In genomic region chrX:134806707-134807038, GRCh38 we compare ENCODE assay signal across 8 cellular contexts. TPM values are rescaled to one million over a fixed set of nuclear protein-coding genes. Genes with fewer than 3 reads are reported as not detected.
A peak's percentile ranks its signal among the peaks of the same experiment; 100 is the strongest.
DNase-seq lines count a peak whose midpoint lies in the region; TF ChIP-seq lines count a peak whose summit lies in the region.

No MANE protein-coding gene starts in this region.

- no peak for TF ChIP-seq POLR2A in vagina (IDR thresholded peaks at IDR 0.05)

- TF ChIP-seq CTCF in cardiac muscle cell (IDR thresholded peaks at IDR 0.05; ENCODE audit: low read depth, low read length) (no peak), brain (conservative IDR thresholded peaks at IDR 0.05) (no peak), vagina (IDR thresholded peaks at IDR 0.05) (no peak)

- H3K27ac ChIP-seq in cardiac muscle cell (no peak overlapping the region), mesodermal cell (ENCODE audit: low read depth, low read length, severe bottlenecking) (peak overlapping the region; percentile 67), vagina (peak overlapping the region; percentile 81)

- DNase-seq in cardiac muscle cell (ENCODE audit: low read depth in 1 of 2, low spot score in 1 of 2) = no peak
- DNase-seq in cardiac septum (ENCODE audit: low spot score) = no peak
- no peak for DNase-seq in vagina (ENCODE audit: extremely low spot score in 2 of 2)
- DNase-seq in HuH-7 (ENCODE audit: low spot score) = no peak
- DNase-seq in medulla oblongata (ENCODE audit: extremely low spot score) = no peak
- no peak for DNase-seq in NCI-H1092 (lab: John Stamatoyannopoulos, UW)

- H3K9me3 ChIP-seq in cardiac muscle cell (ENCODE audit: low read depth) (no peaks in the 10 kb centered on the region), mesodermal cell (ENCODE audit: control insufficient read depth, low read length) (no peaks in the 10 kb centered on the region), vagina (no peaks in the 10 kb centered on the region)

- H3K27me3 Mint-ChIP-seq in brain = peaks cover 4% of the 10 kb centered on the region

- 60% methylated on average over 1 of the region's 2 CpGs; no CpG with 5 or more reads in 1 of the 2 experiments for WGBS in mesodermal cell (ENCODE audit: insufficient coverage in 2 of 2), 2 experiments

- H3K9me3 Mint-ChIP-seq in brain = peaks cover 0 to 4% (median 0%) of the 10 kb centered on the region in 5 experiments

- H3K4me3 ChIP-seq in cardiac muscle cell = peak overlapping the region; percentile 45
- H3K4me3 ChIP-seq in mesodermal cell (ENCODE audit: extremely low read depth, insufficient read depth, low read length, poor library complexity, severe bottlenecking) = peak overlapping the region; percentile 42
- H3K4me3 ChIP-seq in vagina = peak overlapping the region; percentile 52 to 56

- H3K4me1 Mint-ChIP-seq in brain = peaks cover 23% of the 10 kb centered on the region

- no peaks in the 10 kb centered on the region for H3K36me3 ChIP-seq in cardiac muscle cell
- H3K36me3 ChIP-seq in mesodermal cell (ENCODE audit: control insufficient read depth, insufficient read depth, low read length) = no peaks in the 10 kb centered on the region
- no peaks in the 10 kb centered on the region for H3K36me3 ChIP-seq in vagina

- peaks cover 15% of the 10 kb centered on the region for H3K4me1 ChIP-seq in cardiac muscle cell (ENCODE audit: low read depth)
- peaks cover 6% of the 10 kb centered on the region for H3K4me1 ChIP-seq in mesodermal cell (ENCODE audit: control insufficient read depth, insufficient read depth, low read length, poor library complexity, severe bottlenecking)
- H3K4me1 ChIP-seq in vagina = no peaks in the 10 kb centered on the region

- H3K36me3 Mint-ChIP-seq in brain = no peaks in the 10 kb centered on the region

- intact Hi-C loops in cardiac septum (cut with DNase I) (no loop called here), vagina (cut with DNase I) (no loop called here)

- peak overlapping the region; percentile 91 to 98 (median 94) for H3K27ac Mint-ChIP-seq in brain

- peak overlapping the region; percentile 87 to 96 (median 94) for H3K4me3 Mint-ChIP-seq in brain

- H3K27me3 ChIP-seq in cardiac muscle cell (no peaks in the 10 kb centered on the region), vagina (no peaks in the 10 kb centered on the region)

RNA-seq across cellular contexts. Expression of gene PABIR2, which starts 9.7 kb away (rescaled TPM):
- 6.9 and 14.9 TPM in 2 replicates for total RNA-seq in cardiac muscle cell
- 10.0 and 18.5 TPM in 2 replicates for polyA plus RNA-seq in cardiac muscle cell
- 18.0 TPM for total RNA-seq in cardiac septum
- 33.1 TPM for polyA plus RNA-seq in brain (ENCODE audit: insufficient read depth, low read depth, low replicate concordance)
- 20.9 TPM for polyA plus RNA-seq in mesodermal cell (2013, experiment 1 of 2)
- 22.7 TPM for polyA plus RNA-seq in mesodermal cell (2013, experiment 2 of 2)
- 15.5 TPM for total RNA-seq in vagina
